8 cellular contexts compared by ENCODE assay signal in the genomic region with DNA sequence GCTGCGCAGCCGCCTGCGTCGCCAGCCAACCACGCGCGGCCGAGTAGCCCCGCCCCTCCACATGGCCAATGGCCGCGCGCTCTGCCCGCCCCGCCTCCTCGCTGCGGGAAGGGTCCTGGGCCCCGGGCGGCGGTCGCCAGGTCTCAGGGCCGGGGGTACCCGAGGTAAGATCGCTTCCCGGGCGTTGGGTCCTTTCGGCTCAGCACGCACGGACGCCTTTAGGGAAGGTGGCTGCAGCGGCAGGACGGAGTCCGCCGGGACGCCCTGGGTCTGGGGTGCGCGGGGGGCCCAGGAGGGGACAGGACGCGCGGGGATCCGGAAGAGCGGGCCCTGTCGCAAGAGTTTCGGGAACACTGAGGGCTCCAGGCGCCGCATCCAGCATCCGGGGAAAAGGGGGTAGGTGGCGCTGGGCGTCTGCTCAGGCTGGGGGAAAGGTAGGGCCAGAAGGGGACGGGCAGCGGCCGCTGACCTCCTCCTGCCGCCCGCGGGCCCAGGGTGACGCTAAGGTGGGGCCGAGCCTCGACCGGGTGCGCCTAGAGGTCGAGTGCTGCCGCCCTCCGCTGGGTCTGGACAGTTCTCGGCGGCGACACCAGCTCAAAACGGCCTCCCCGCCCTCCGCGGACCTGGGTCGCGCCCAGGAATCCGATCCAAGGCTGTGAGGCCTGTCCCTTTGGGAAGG. TPM values are rescaled to one million over a fixed set of nuclear protein-coding genes. Genes with fewer than 3 reads are reported as not detected.
DNase-seq lines count a peak whose midpoint lies in the region; TF ChIP-seq lines count a peak whose summit lies in the region.

Gene MAVS, plus strand, starts transcription at position 95 of the 679 bp plus-strand sequence. CDS start 7,791 bp downstream, outside the sequence.

- H3K4me1 ChIP-seq in Loucy (ENCODE audit: insufficient read depth, low read length, poor library complexity, severe bottlenecking) (peaks cover 12% of the 10 kb centered on the region), SJSA1 (replicated peaks) (peaks cover 18% of the 10 kb centered on the region), neural progenitor cell (peaks cover 5% of the 10 kb centered on the region), stomach smooth muscle (ENCODE audit: control insufficient read depth, insufficient read depth, low read length) (peaks cover 13% of the 10 kb centered on the region)

- H3K4me1 Mint-ChIP-seq in neural progenitor cell = peaks cover 17% of the 10 kb centered on the region

- peaks cover 6% of the 10 kb centered on the region for H3K36me3 Mint-ChIP-seq in neural progenitor cell

- H3K27ac ChIP-seq in SJSA1 (peak within 1 kb of the TSS; percentile 55), neural progenitor cell (peak within 1 kb of the TSS; percentile 38), stomach smooth muscle (ENCODE audit: low read length) (peak within 1 kb of the TSS; percentile 86)

- H3K4me2 ChIP-seq in Loucy (ENCODE audit: low read depth, low read length, poor library complexity, severe bottlenecking) (peak within 1 kb of the TSS; percentile 89), neural progenitor cell (peak within 1 kb of the TSS; percentile 97)

- H3K27ac Mint-ChIP-seq in neural progenitor cell = peak within 1 kb of the TSS; percentile 30

- H3K4me3 ChIP-seq in Loucy (ENCODE audit: low read length, poor library complexity, severe bottlenecking) (peak within 1 kb of the TSS; percentile 82), SJSA1 (peak within 1 kb of the TSS; percentile 85), foreskin fibroblast (ENCODE audit: low read depth in 1 of 2, low read length in 2 of 2) (peak within 1 kb of the TSS; percentile 71 to 98), neural progenitor cell (peak within 1 kb of the TSS; percentile 90), stomach smooth muscle (ENCODE audit: low read length in 2 of 2) (peak within 1 kb of the TSS; percentile 93 to 94)

- H3K9ac ChIP-seq in Loucy (ENCODE audit: low read depth, low read length, poor library complexity, severe bottlenecking) = peak within 1 kb of the TSS; percentile 91
- peak within 1 kb of the TSS; percentile 87 for H3K9ac ChIP-seq in neural progenitor cell
- peak within 1 kb of the TSS; percentile 96 to 98 for H3K9ac ChIP-seq in stomach smooth muscle (ENCODE audit: low read length in 2 of 2)

- no peaks in the 10 kb centered on the region for H3K9me3 ChIP-seq in Loucy (ENCODE audit: insufficient read depth, low read depth, low read length)
- H3K9me3 ChIP-seq in SJSA1 (replicated peaks) = no peaks in the 10 kb centered on the region
- H3K9me3 ChIP-seq in neural progenitor cell (ENCODE audit: low read depth) = no peaks in the 10 kb centered on the region
- no peaks in the 10 kb centered on the region for H3K9me3 ChIP-seq in stomach smooth muscle (ENCODE audit: control insufficient read depth in 2 of 2, low read length in 2 of 2)

- DNase-seq in ELR (ENCODE audit: low read depth) = peak; percentile 88
- peak; percentile 61 for DNase-seq in H4 (ENCODE audit: low spot score)
- DNase-seq in SJSA1 (ENCODE audit: low read depth in 1 of 2, low spot score in 2 of 2) = peak; percentile 81 to 86
- peak; percentile 77 for DNase-seq in activated gamma-delta T cell treated with anti-CD3 and anti-CD28 coated beads, Interleukin-2, amount 50 U/mL, for 16 hours (ENCODE audit: low read depth)
- DNase-seq in foreskin fibroblast = peak; percentile 76 to 93
- DNase-seq in neural progenitor cell (ENCODE audit: low spot score) = peak; percentile 95

- no peaks in the 10 kb centered on the region for H3K9me2 ChIP-seq in Loucy (replicated peaks; ENCODE audit: low read depth, low read length)

- H3F3A ChIP-seq in Loucy (ENCODE audit: low read depth) = no peaks in the 10 kb centered on the region
- H3F3A ChIP-seq in neural progenitor cell (ENCODE audit: low read depth) = peaks cover 5% of the 10 kb centered on the region

- peak within 1 kb of the TSS; percentile 78 for H2AFZ ChIP-seq in Loucy (ENCODE audit: low read length)
- peak within 1 kb of the TSS; percentile 96 for H2AFZ ChIP-seq in neural progenitor cell (replicated peaks)

- H3K36me3 ChIP-seq in Loucy (ENCODE audit: insufficient read depth, low read length) (no peaks in the 10 kb centered on the region), SJSA1 (peaks cover 24% of the 10 kb centered on the region), neural progenitor cell (no peaks in the 10 kb centered on the region), stomach smooth muscle (ENCODE audit: control insufficient read depth in 2 of 2, insufficient read depth in 2 of 2, low read length in 2 of 2) (no peaks in the 10 kb centered on the region)

- TF ChIP-seq CTCF in Loucy (conservative IDR thresholded peaks at IDR 0.05; ENCODE audit: low read length) (0 out of 2 replicates have a peak, but pooled peaks have one; percentile 10), foreskin fibroblast (IDR thresholded peaks at IDR 0.05; ENCODE audit: low read depth, low read length) (no peak), neural progenitor cell (IDR thresholded peaks at IDR 0.05) (peak; percentile 15)

- H3K4me3 Mint-ChIP-seq in neural progenitor cell = peak within 1 kb of the TSS; percentile 92

- H3K27me3 ChIP-seq in Loucy (ENCODE audit: insufficient read depth, low read length, poor library complexity, severe bottlenecking) = no peaks in the 10 kb centered on the region
- no peaks in the 10 kb centered on the region for H3K27me3 ChIP-seq in SJSA1 (replicated peaks)
- H3K27me3 ChIP-seq in neural progenitor cell = no peaks in the 10 kb centered on the region
- H3K27me3 ChIP-seq in stomach smooth muscle (ENCODE audit: control insufficient read depth in 1 of 2, insufficient read depth in 2 of 2, low read length in 2 of 2) = no peaks in the 10 kb centered on the region

- no peaks in the 10 kb centered on the region for H3K9me3 Mint-ChIP-seq in neural progenitor cell

- H3K27me3 Mint-ChIP-seq in neural progenitor cell (ENCODE audit: insufficient read depth, low read depth) = peaks cover 4% of the 10 kb centered on the region

- H4K20me1 ChIP-seq in Loucy (ENCODE audit: insufficient read depth, low read length, poor library complexity, severe bottlenecking) (peaks cover 17% of the 10 kb centered on the region), neural progenitor cell (ENCODE audit: low read depth) (peaks cover 5% of the 10 kb centered on the region)

- H3K79me2 ChIP-seq in Loucy (ENCODE audit: insufficient read depth, low read length) = peaks cover 31% of the 10 kb centered on the region
- peaks cover 9% of the 10 kb centered on the region for H3K79me2 ChIP-seq in neural progenitor cell (ENCODE audit: low read depth)

RNA-seq across cellular contexts. Expression of gene MAVS, which starts in this region (rescaled TPM):
- total RNA-seq in H4 (2014; rRNA removed; shearing (Covaris generic)) = 9.6 and 10.0 TPM in 2 replicates
- 14.4 and 21.5 TPM in 2 replicates for total RNA-seq in SJSA1 (2014; rRNA removed; shearing (Covaris generic))
- 14.1 and 23.4 TPM in 2 replicates for total RNA-seq in neural progenitor cell (ENCODE audit: low replicate concordance)

Comparison
In these comparisons a context has a peak if more than half of its experiments do, and no peak if none do; other contexts are left out.
1. Peak in every context shown above with its lines: DNase-seq, H3K4me3 ChIP-seq and H3K27ac ChIP-seq.